In the genomic region with DNA sequence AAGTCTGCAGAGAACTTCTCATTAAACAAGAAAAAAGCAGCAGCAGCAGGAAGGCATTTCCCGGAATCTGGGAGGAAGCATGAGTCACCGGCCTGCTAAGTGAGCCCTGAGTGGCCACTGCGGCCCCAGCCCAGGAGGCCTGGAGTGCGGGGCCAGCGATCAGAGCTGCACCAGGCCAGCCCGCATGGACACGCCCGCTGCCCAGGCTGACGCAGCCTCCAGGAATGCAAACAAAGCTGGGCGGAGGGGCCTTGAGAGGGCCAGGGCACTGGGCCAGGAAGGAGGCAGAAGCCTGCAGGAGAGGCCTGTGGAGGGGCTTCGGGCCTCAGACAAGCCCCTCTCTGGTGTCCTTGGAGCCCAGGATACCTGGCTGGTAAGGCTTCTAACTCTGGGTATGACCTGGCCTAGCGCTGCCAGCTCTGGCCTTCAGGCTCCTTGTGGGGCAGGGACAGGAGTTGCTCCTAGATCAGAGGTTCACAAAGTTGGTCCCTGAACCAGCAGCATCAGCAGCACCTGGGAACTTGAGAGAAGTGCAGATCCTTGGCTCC, we compare ENCODE assay signal across 8 cellular contexts.
DNase-seq lines count a peak whose midpoint lies in the region; ATAC-seq and TF ChIP-seq lines count a peak whose summit lies in the region.

No MANE protein-coding gene starts in this region.

- H3K36me3 ChIP-seq in SJCRH30 = no peaks in the 10 kb centered on the region
- H3K36me3 ChIP-seq in esophagus squamous epithelium = no peaks in the 10 kb centered on the region

- H3K4me3 Mint-ChIP-seq in nephron progenitor cell = no peak overlapping the region
- no peak overlapping the region for H3K4me3 Mint-ChIP-seq in activated T-cell treated with anti-CD3 and anti-CD28 coated beads, Interleukin-2, amount 50 U/mL, for 24 hours
- H3K4me3 Mint-ChIP-seq in activated T-cell treated with anti-CD3 and anti-CD28 coated beads, Interleukin-2, amount 50 U/mL, for 4 hours = no peak overlapping the region

- H3K27ac ChIP-seq in SJCRH30 = peak overlapping the region; percentile 82
- peak overlapping the region; percentile 55 to 85 (median 69) for H3K27ac ChIP-seq in esophagus squamous epithelium

- H3K27me3 ChIP-seq in SJCRH30 = no peaks in the 10 kb centered on the region
- H3K27me3 ChIP-seq in esophagus squamous epithelium = no peaks in the 10 kb centered on the region

- no peak for TF ChIP-seq POLR2A in esophagus squamous epithelium (IDR thresholded peaks at IDR 0.05)

- H3K27ac Mint-ChIP-seq in nephron progenitor cell = peak overlapping the region; percentile 80
- H3K27ac Mint-ChIP-seq in activated T-cell treated with anti-CD3 and anti-CD28 coated beads, Interleukin-2, amount 50 U/mL, for 24 hours = no peak overlapping the region

- H3K9me3 Mint-ChIP-seq in nephron progenitor cell = peaks cover 14% of the 10 kb centered on the region
- H3K9me3 Mint-ChIP-seq in activated T-cell treated with anti-CD3 and anti-CD28 coated beads, Interleukin-2, amount 50 U/mL, for 24 hours = no peaks in the 10 kb centered on the region
- no peaks in the 10 kb centered on the region for H3K9me3 Mint-ChIP-seq in activated T-cell treated with anti-CD3 and anti-CD28 coated beads, Interleukin-2, amount 50 U/mL, for 4 hours

- no peak for ATAC-seq in GM18867 (IDR thresholded peaks at IDR 0.05; ENCODE audit: unreplicated experiment)
- ATAC-seq in activated T-cell treated with anti-CD3 and anti-CD28 coated beads, Interleukin-2, amount 50 U/mL, for 4 hours = no peak

- H3K9me3 ChIP-seq in SJCRH30 (replicated peaks) = peaks cover 7% of the 10 kb centered on the region; the same call in 1 of the 2 replicates
- no peaks in the 10 kb centered on the region for H3K9me3 ChIP-seq in esophagus squamous epithelium

- H3K4me3 ChIP-seq in SJCRH30 = peak overlapping the region; percentile 3; the same call in 1 of the 2 replicates
- H3K4me3 ChIP-seq in esophagus squamous epithelium = no peak overlapping the region

- intact Hi-C loops in esophagus squamous epithelium (cut with DNase I) = no loop called here

- WGBS in esophagus squamous epithelium, 2 donors = 20 to 29% methylated on average over 3 to 10 of the region's 12 CpGs

- TF ChIP-seq CTCF in esophagus squamous epithelium (IDR thresholded peaks at IDR 0.05) (no peak), nephron progenitor cell (IDR thresholded peaks at IDR 0.05) (no peak)

- DNase-seq in GM04504 (ENCODE audit: low read depth) (peak; percentile 96), SJCRH30 (peak; percentile 94 to 95), esophagus squamous epithelium (lab: John Stamatoyannopoulos, UW) (no peak), nephron progenitor cell (peak; percentile 78), occipital lobe (lab: John Stamatoyannopoulos, UW) (no peak)
- no peak for DNase-seq in activated T-cell treated with anti-CD3 and anti-CD28 coated beads, Interleukin-2, amount 50 U/mL, for 24 hours
- no peak for DNase-seq in activated T-cell treated with anti-CD3 and anti-CD28 coated beads, Interleukin-2, amount 50 U/mL, for 4 hours

- peaks cover 3% of the 10 kb centered on the region for H3K27me3 Mint-ChIP-seq in nephron progenitor cell (ENCODE audit: low read depth, poor library complexity)
- H3K27me3 Mint-ChIP-seq in activated T-cell treated with anti-CD3 and anti-CD28 coated beads, Interleukin-2, amount 50 U/mL, for 24 hours = no peaks in the 10 kb centered on the region
- H3K27me3 Mint-ChIP-seq in activated T-cell treated with anti-CD3 and anti-CD28 coated beads, Interleukin-2, amount 50 U/mL, for 4 hours (ENCODE audit: low read depth) = peaks cover 9% of the 10 kb centered on the region

- peaks cover 24% of the 10 kb centered on the region for H3K4me1 ChIP-seq in SJCRH30
- H3K4me1 ChIP-seq in esophagus squamous epithelium = peaks cover 18 to 29% (median 21%) of the 10 kb centered on the region in 3 donors

- H3K36me3 Mint-ChIP-seq in nephron progenitor cell (ENCODE audit: low read depth) = no peaks in the 10 kb centered on the region
- no peaks in the 10 kb centered on the region for H3K36me3 Mint-ChIP-seq in activated T-cell treated with anti-CD3 and anti-CD28 coated beads, Interleukin-2, amount 50 U/mL, for 24 hours (ENCODE audit: low read depth)
- H3K36me3 Mint-ChIP-seq in activated T-cell treated with anti-CD3 and anti-CD28 coated beads, Interleukin-2, amount 50 U/mL, for 4 hours (ENCODE audit: insufficient read depth) = no peaks in the 10 kb centered on the region

- H3K4me1 Mint-ChIP-seq in nephron progenitor cell = peaks cover 42% of the 10 kb centered on the region
- no peaks in the 10 kb centered on the region for H3K4me1 Mint-ChIP-seq in activated T-cell treated with anti-CD3 and anti-CD28 coated beads, Interleukin-2, amount 50 U/mL, for 24 hours (ENCODE audit: low read depth)
- no peaks in the 10 kb centered on the region for H3K4me1 Mint-ChIP-seq in activated T-cell treated with anti-CD3 and anti-CD28 coated beads, Interleukin-2, amount 50 U/mL, for 4 hours (ENCODE audit: low read depth)

Comparison
In these comparisons a context has a peak if more than half of its experiments do, and no peak if none do; other contexts are left out.
1. DNase-seq: peak in GM04504 (single experiment), SJCRH30 (2 of 2) and nephron progenitor cell (single experiment); none in esophagus squamous epithelium (single experiment), activated T-cell treated with anti-CD3 and anti-CD28 coated beads, Interleukin-2, amount 50 U/mL, for 24 hours (single experiment), activated T-cell treated with anti-CD3 and anti-CD28 coated beads, Interleukin-2, amount 50 U/mL, for 4 hours (single experiment) and occipital lobe (single experiment).